ENCODE assay signal across 8 cellular contexts in genomic region chr2:64645014-64645418, GRCh38. TPM values are rescaled to one million over a fixed set of nuclear protein-coding genes. Genes with fewer than 3 reads are reported as not detected.
DNase-seq lines count a peak whose midpoint lies in the region; ATAC-seq, FAIRE-seq and TF ChIP-seq lines count a peak whose summit lies in the region.

No MANE protein-coding gene starts in this region.

- H3K27me3 Mint-ChIP-seq in WTC11 (ENCODE audit: low read depth) (peaks cover 26% of the 10 kb centered on the region), natural killer cell (ENCODE audit: low read depth in 2 of 2) (no peaks in the 10 kb centered on the region)

- H3K27ac ChIP-seq in esophagus squamous epithelium = peak overlapping the region; percentile 86 to 100 (median 94)

- POLR2A ChIA-PET in WTC11 (lab: Charles Lee) = interaction anchor here (1.3 to 1.7 kb wide), 4 partner anchors 9 to 220 kb away, joined by 3 to 27 read pairs (median 6); partner anchors contain the start of gene SERTAD2

- peaks cover 30 to 100% (median 60%) of the 10 kb centered on the region in 3 donors for H3K4me1 ChIP-seq in esophagus squamous epithelium

- in situ Hi-C loops in GM13977 (cut with MboI; ENCODE audit: low pct_unique_long_range_greater_than_20kb, low sequenced_read_pairs, unreplicated experiment) = loop anchor here (10.0 kb wide), 1 partner anchor 220 kb away; no protein-coding TSS in a partner anchor

- TF ChIP-seq POLR2A in esophagus squamous epithelium (IDR thresholded peaks at IDR 0.05) = no peak

- H3K27me3 ChIP-seq in esophagus squamous epithelium = no peaks in the 10 kb centered on the region

- peak; percentile 56 for FAIRE-seq in GM18507 (lab: Jason Lieb, UNC)

- H3K9me3 ChIP-seq in esophagus squamous epithelium = no peaks in the 10 kb centered on the region

- peak overlapping the region; percentile 24 to 66 (median 48) for H3K4me3 ChIP-seq in esophagus squamous epithelium

- no peaks in the 10 kb centered on the region for H3K36me3 Mint-ChIP-seq in WTC11
- no peaks in the 10 kb centered on the region for H3K36me3 Mint-ChIP-seq in natural killer cell

- peak overlapping the region; percentile 99 for H3K27ac Mint-ChIP-seq in WTC11
- peak overlapping the region; percentile 98 to 99 for H3K27ac Mint-ChIP-seq in natural killer cell

- DNase-seq in AG08395 (ENCODE audit: low spot score) (peak; percentile 55), GM18507 (ENCODE audit: extremely low spot score, insufficient read length, low read depth) (no peak), NCI-H2081 (lab: John Stamatoyannopoulos, UW) (peak; percentile 62 to 76), WTC11 (ENCODE audit: low spot score) (peak; percentile 81), esophagus squamous epithelium (lab: John Stamatoyannopoulos, UW) (no peak), natural killer cell (no peak), GM13977 (ENCODE audit: low spot score) (no peak)

- H3K9me3 Mint-ChIP-seq in WTC11 = no peaks in the 10 kb centered on the region
- H3K9me3 Mint-ChIP-seq in natural killer cell = no peaks in the 10 kb centered on the region

- H3K4me3 Mint-ChIP-seq in WTC11 (peak overlapping the region; percentile 84), natural killer cell (peak overlapping the region; percentile 96)

- peaks cover 78% of the 10 kb centered on the region for H3K4me1 Mint-ChIP-seq in WTC11
- H3K4me1 Mint-ChIP-seq in natural killer cell = peaks cover 59 to 61% of the 10 kb centered on the region in 2 donors

- H3K36me3 ChIP-seq in esophagus squamous epithelium = peaks cover 0 to 6% (median 0%) of the 10 kb centered on the region in 3 donors

- intact Hi-C loops in esophagus squamous epithelium (cut with DNase I) = loop anchor here (10.0 kb wide), 1 partner anchor 60 kb away; no protein-coding TSS in a partner anchor
- intact Hi-C loops in natural killer cell (cut with micrococcal nuclease) = loop anchor here (2.0 to 10.0 kb wide), 4 partner anchors 38 to 580 kb away; partner anchors contain the start of genes ACTR2 and CEP68

- CTCF ChIA-PET in WTC11 (lab: Charles Lee) = interaction anchor here (0.8 to 4.7 kb wide), 18 partner anchors 9 to 314 kb away, joined by 3 to 51 read pairs (median 5); partner anchors contain the start of gene SERTAD2

- no peak for TF ChIP-seq CTCF in WTC11 (IDR thresholded peaks at IDR 0.05)
- no peak for TF ChIP-seq CTCF in esophagus squamous epithelium (IDR thresholded peaks at IDR 0.05)
- no peak for TF ChIP-seq CTCF in natural killer cell (IDR thresholded peaks at IDR 0.05)
- TF ChIP-seq CTCF in GM13977 (IDR thresholded peaks at IDR 0.05; ENCODE audit: extremely low read depth, insufficient read depth, missing control alignments) = no peak

- ATAC-seq in WTC11 = peak; percentile 68
- no peak for ATAC-seq in natural killer cell
- ATAC-seq in GM19351 (IDR thresholded peaks at IDR 0.05; ENCODE audit: unreplicated experiment) = no peak

- 0 to 2% methylated on average over 17 of the region's 17 CpGs for WGBS in esophagus squamous epithelium, 2 donors

TF ChIP-seq in WTC11, 78 proteins besides CTCF, POLR2A, EP300 and RAD21:
- TF ChIP-seq, protein P1, sequence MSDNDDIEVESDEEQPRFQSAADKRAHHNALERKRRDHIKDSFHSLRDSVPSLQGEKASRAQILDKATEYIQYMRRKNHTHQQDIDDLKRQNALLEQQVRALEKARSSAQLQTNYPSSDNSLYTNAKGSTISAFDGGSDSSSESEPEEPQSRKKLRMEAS (CRISPR knock-in tag; IDR thresholded peaks at IDR 0.05) = peak; percentile 37; the same call in 1 of the 2 replicates
- no peak for TF ChIP-seq SMAD4 (CRISPR knock-in tag; IDR thresholded peaks at IDR 0.05)

RNA-seq across cellular contexts. Expression of gene SERTAD2, which starts 8.7 kb away (rescaled TPM):
- 7.9 to 8.0 TPM (median 7.9 TPM) in 3 replicates for total RNA-seq in WTC11 (2021)
- total RNA-seq in esophagus squamous epithelium = 10 to 100 TPM; 19.5 to 54.0 (median 20.8) TPM
- 10 to 100 TPM; 45.6 to 71.2 (median 55.8) TPM for total RNA-seq in natural killer cell

Comparison
In these comparisons a context has a peak if more than half of its experiments do, and no peak if none do; other contexts are left out.
1. DNase-seq: peak in AG08395 (single experiment), NCI-H2081 (2 of 2) and WTC11 (single experiment); none in GM18507 (single experiment), esophagus squamous epithelium (single experiment), natural killer cell (single experiment) and GM13977 (single experiment).